In the genomic region with DNA sequence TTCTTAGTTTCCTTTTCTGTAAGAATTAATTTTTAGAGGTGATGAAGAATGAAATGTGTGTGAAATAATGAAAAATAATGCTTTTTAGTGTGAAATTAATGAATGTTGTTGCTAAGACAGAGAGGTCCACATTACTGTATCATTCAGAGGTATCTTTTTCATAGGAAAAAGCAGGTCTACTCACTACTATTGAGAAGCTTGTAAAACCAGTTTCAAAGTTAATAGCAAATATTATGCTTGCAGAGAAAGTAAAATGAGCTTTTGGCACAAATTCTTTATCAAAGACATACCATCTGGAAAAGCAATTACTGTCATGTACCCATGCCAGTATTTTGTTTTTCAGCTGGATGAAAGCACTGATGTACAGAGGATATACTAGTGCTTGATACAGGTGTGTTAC, we compare ENCODE assay signal across 11 cellular contexts.
"Had no signal": no experiment of that assay in that cellular context is flagged by ENCODE, and none has a peak within 500 bp of the region (broad histone marks: within the 10 kb centered on the region; RNA-seq: fewer than 3 reads in every experiment).

No MANE protein-coding gene starts in this region.

- H3K4me3 Mint-ChIP-seq: activated B cell treated with CpG ODN at 0.5 μM for 24 hours; activated CD4-positive, alpha-beta T cell treated with anti-CD3 and anti-CD28 coated beads, Interleukin-2, amount 10 ng/mL, durations not matched to agents 7 days and 5 days; activated naive CD4-positive, alpha-beta T cell treated with anti-CD3 and anti-CD28 coated beads, Interleukin-2, amount 10 ng/mL, durations not matched to agents 7 days and 5 days had no signal

- DNase-seq: activated B cell treated with CpG ODN at 0.5 μM for 24 hours; activated CD4-positive, alpha-beta T cell treated with anti-CD3 and anti-CD28 coated beads, Interleukin-2, amount 10 ng/mL, durations not matched to agents 7 days and 5 days; activated CD8-positive, alpha-beta memory T cell treated with anti-CD3 and anti-CD28 coated beads for 24 hours; activated naive CD4-positive, alpha-beta T cell treated with anti-CD3 and anti-CD28 coated beads, Interleukin-2, amount 10 ng/mL, durations not matched to agents 7 days and 5 days; central memory CD4-positive, alpha-beta T cell; erythroblast; posterior cingulate gyrus had no signal

- H3K27me3 ChIP-seq: hepatocyte, right atrium auricular region, tibial nerve had no signal

- H3K4me1 Mint-ChIP-seq: activated naive CD4-positive, alpha-beta T cell treated with anti-CD3 and anti-CD28 coated beads, Interleukin-2, amount 10 ng/mL, durations not matched to agents 7 days and 5 days had no signal

- H3K4me3 ChIP-seq: hepatocyte, right atrium auricular region, skin epidermis, tibial nerve had no signal

- H3K4me1 ChIP-seq: right atrium auricular region had no signal

- H3K27ac ChIP-seq: right atrium auricular region, skin epidermis, tibial nerve had no signal

- H3K9me3 ChIP-seq: right atrium auricular region, tibial nerve had no signal

- H3K27me3 Mint-ChIP-seq: activated B cell treated with CpG ODN at 0.5 μM for 24 hours; activated CD4-positive, alpha-beta T cell treated with anti-CD3 and anti-CD28 coated beads, Interleukin-2, amount 10 ng/mL, durations not matched to agents 7 days and 5 days; activated naive CD4-positive, alpha-beta T cell treated with anti-CD3 and anti-CD28 coated beads, Interleukin-2, amount 10 ng/mL, durations not matched to agents 7 days and 5 days had no signal

- H3K27ac Mint-ChIP-seq: activated B cell treated with CpG ODN at 0.5 μM for 24 hours; activated CD4-positive, alpha-beta T cell treated with anti-CD3 and anti-CD28 coated beads, Interleukin-2, amount 10 ng/mL, durations not matched to agents 7 days and 5 days; activated naive CD4-positive, alpha-beta T cell treated with anti-CD3 and anti-CD28 coated beads, Interleukin-2, amount 10 ng/mL, durations not matched to agents 7 days and 5 days had no signal
